25 cellular contexts compared by ENCODE assay signal in the genomic region with DNA sequence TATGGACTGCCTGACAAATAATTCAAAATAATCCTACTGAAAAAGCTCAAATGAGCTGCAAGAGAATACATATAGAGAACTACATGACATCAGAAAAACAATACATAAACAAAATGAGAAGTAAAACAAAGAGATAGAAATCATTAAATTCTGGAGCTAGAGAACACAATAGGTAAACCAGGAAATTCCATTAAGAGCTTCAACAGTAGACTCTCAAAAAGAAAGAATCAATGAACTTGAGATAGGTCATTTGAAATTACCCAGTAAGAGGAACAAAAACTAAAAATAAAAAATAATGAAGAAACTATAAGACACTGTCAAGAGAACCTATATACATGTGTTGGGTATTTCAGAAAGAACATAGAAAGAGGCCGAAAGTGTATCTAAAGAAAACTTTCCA.
"Had no signal": no experiment of that assay in that cellular context is flagged by ENCODE, and none has a peak within 500 bp of the region (broad histone marks: within the 10 kb centered on the region; RNA-seq: fewer than 3 reads in every experiment).

No MANE protein-coding gene starts in this region.

- H3K27me3 ChIP-seq: colonic mucosa, dorsolateral prefrontal cortex, esophagus muscularis mucosa, esophagus squamous epithelium, foreskin keratinocyte, gastrocnemius medialis, gastroesophageal sphincter, heart left ventricle, heart right ventricle had no signal

- H3K4me1 ChIP-seq: colonic mucosa, esophagus muscularis mucosa, esophagus squamous epithelium, foreskin keratinocyte, gastrocnemius medialis, gastroesophageal sphincter, heart left ventricle, heart right ventricle had no signal

- H3K36me3 ChIP-seq: colonic mucosa, esophagus muscularis mucosa, esophagus squamous epithelium, gastrocnemius medialis, gastroesophageal sphincter, heart left ventricle, heart right ventricle had no signal

- H3K9me3 Mint-ChIP-seq: endodermal cell had no signal

- H3K27ac ChIP-seq: colonic mucosa, coronary artery, dorsolateral prefrontal cortex, epithelial cell of prostate, esophagus muscularis mucosa, esophagus squamous epithelium, foreskin keratinocyte, gastrocnemius medialis, gastroesophageal sphincter, heart left ventricle, heart right ventricle had no signal

- H3K4me3 ChIP-seq: colonic mucosa, coronary artery, dorsolateral prefrontal cortex, esophagus muscularis mucosa, esophagus squamous epithelium, gastrocnemius medialis, gastroesophageal sphincter, heart left ventricle, heart right ventricle had no signal

- H3K27ac Mint-ChIP-seq: dendritic cell treated with granulocyte-macrophage colony-stimulating factor and Interleukin-4, amounts not matched to agents 40 ng/mL and 50 ng/mL, for 4 days; effector memory CD8-positive, alpha-beta T cell; endodermal cell had no signal

- H3K4me3 Mint-ChIP-seq: dendritic cell treated with granulocyte-macrophage colony-stimulating factor and Interleukin-4, amounts not matched to agents 40 ng/mL and 50 ng/mL, for 4 days; effector memory CD8-positive, alpha-beta T cell; endodermal cell had no signal

- H3K27me3 Mint-ChIP-seq: dendritic cell treated with granulocyte-macrophage colony-stimulating factor and Interleukin-4, amounts not matched to agents 40 ng/mL and 50 ng/mL, for 4 days; effector memory CD8-positive, alpha-beta T cell had no signal

- H3K9me3 ChIP-seq: colonic mucosa, esophagus squamous epithelium, gastrocnemius medialis had no signal

- ATAC-seq: effector memory CD8-positive, alpha-beta T cell; esophagus mucosa; foreskin keratinocyte; gastrocnemius medialis; gastroesophageal sphincter; heart left ventricle; heart right ventricle had no signal

- DNase-seq: colonic mucosa; cortex of kidney; dermis blood vessel endothelial cell; dorsolateral prefrontal cortex; effector CD4-positive, alpha-beta T cell; effector CD8-positive, alpha-beta T cell; effector memory CD4-positive, alpha-beta T cell; effector memory CD8-positive, alpha-beta T cell; endodermal cell; erythroblast; esophagus squamous epithelium; foreskin fibroblast; foreskin keratinocyte; foreskin melanocyte; gastrocnemius medialis; glutamatergic neuron; head of caudate nucleus; heart left ventricle; heart right ventricle had no signal
